In the genomic region with DNA sequence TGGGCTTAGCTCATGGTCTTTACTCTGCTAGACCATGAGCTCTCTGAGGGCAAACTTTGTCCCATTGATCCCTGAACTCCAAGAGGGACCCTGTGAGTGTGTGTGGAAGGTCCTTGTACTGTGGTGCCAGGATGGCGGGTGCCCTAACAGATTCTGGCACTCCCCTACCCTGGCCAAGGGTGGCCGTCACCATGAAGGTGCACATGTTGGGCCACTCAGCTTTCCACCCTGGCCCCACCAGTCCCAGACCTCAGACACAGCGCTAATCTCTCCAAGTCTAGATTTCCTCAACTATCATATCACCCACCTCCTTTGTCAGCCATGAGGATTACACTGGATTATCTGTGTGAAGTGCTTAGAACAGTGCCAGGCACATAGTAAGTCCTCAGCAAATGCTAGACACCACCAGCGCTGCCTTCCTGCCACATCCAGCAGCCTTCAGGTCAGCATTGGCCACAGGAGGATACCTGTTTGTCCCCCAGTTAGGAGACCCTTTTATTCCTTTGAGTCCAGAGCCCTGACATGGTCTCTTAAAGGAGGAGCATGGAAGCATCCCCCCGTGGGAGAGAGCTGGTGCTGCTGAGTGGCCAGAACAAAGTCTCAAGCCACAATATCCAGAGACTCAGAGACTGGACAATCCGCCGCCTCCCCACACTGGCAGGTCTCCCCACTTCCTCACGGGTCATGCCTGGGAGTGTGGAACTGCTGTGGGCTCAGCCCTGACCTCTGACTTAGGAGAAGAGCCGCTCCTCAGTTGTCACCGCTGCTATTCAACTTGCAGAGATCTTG, we compare ENCODE assay signal across 1 cellular context.
TF ChIP-seq lines count a peak whose summit lies in the region.

No MANE protein-coding gene starts in this region.

TF ChIP-seq in H1, 55 proteins besides CTCF, POLR2A, EP300 and RAD21:
- TF ChIP-seq POLR2AphosphoS5 (IDR thresholded peaks at IDR 0.05; ENCODE audit: low read depth, low read length) (no peak), RBBP5 (IDR thresholded peaks at IDR 0.05; ENCODE audit: borderline replicate concordance, low read depth, low read length) (no peak), TCF12 (IDR thresholded peaks at IDR 0.05; ENCODE audit: low read depth, low read length) (no peak), NANOG (IDR thresholded peaks at IDR 0.05; ENCODE audit: insufficient read depth, low read depth, low read length, poor library complexity, severe bottlenecking) (no peak), SP4 (IDR thresholded peaks at IDR 0.05; ENCODE audit: low read length) (no peak), SP1 (IDR thresholded peaks at IDR 0.05; ENCODE audit: low read depth, low read length) (no peak), CBX5 (IDR thresholded peaks at IDR 0.05; ENCODE audit: low read depth, low read length) (no peak), RFX5 (IDR thresholded peaks at IDR 0.05; ENCODE audit: borderline replicate concordance, low read depth, low read length) (no peak), SUZ12 (IDR thresholded peaks at IDR 0.05; ENCODE audit: low read length) (no peak), SAP30 (IDR thresholded peaks at IDR 0.05; ENCODE audit: insufficient read depth, insufficient replicate concordance, low read length) (no peak), CREB1 (IDR thresholded peaks at IDR 0.05) (no peak), MAFK (IDR thresholded peaks at IDR 0.05; ENCODE audit: low read depth, low read length) (no peak), SIX5 (IDR thresholded peaks at IDR 0.05; ENCODE audit: low read depth, low read length) (no peak), SP2 (IDR thresholded peaks at IDR 0.05; ENCODE audit: low read length) (no peak), HDAC2 (IDR thresholded peaks at IDR 0.05; ENCODE audit: borderline replicate concordance in 1 of 2, low read depth in 2 of 2, low read length in 2 of 2) (no peak)
- TF ChIP-seq, protein P1, sequence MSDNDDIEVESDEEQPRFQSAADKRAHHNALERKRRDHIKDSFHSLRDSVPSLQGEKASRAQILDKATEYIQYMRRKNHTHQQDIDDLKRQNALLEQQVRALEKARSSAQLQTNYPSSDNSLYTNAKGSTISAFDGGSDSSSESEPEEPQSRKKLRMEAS (IDR thresholded peaks at IDR 0.05) = no peak
- TF ChIP-seq, protein P2, sequence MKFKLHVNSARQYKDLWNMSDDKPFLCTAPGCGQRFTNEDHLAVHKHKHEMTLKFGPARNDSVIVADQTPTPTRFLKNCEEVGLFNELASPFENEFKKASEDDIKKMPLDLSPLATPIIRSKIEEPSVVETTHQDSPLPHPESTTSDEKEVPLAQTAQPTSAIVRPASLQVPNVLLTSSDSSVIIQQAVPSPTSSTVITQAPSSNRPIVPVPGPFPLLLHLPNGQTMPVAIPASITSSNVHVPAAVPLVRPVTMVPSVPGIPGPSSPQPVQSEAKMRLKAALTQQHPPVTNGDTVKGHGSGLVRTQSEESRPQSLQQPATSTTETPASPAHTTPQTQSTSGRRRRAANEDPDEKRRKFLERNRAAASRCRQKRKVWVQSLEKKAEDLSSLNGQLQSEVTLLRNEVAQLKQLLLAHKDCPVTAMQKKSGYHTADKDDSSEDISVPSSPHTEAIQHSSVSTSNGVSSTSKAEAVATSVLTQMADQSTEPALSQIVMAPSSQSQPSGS (IDR thresholded peaks at IDR 0.05; ENCODE audit: low read length) = no peak
